37 cellular contexts compared by ENCODE assay signal in genomic region chr6:23465912-23466311, GRCh38.
"Had no signal": no experiment of that assay in that cellular context is flagged by ENCODE, and none has a peak within 500 bp of the region (broad histone marks: within the 10 kb centered on the region; RNA-seq: fewer than 3 reads in every experiment).

No MANE protein-coding gene starts in this region.

- H3K27me3 ChIP-seq: MG63 had no signal

- H3K4me2 ChIP-seq: KMS-11 had no signal

- H3K27ac ChIP-seq: KMS-11 had no signal

- H3K36me3 ChIP-seq: MG63 had no signal

- DNase-seq: Karpas-422, Kasumi-1, KG1, MG63, MM.1S, MV-4-11, NCI-H1048, NCI-H1092, NCI-H1092 treated with DMSO at 0.1 percent for 48 hours, NCI-H1105, NCI-H1105 treated with DMSO at 0.1 percent for 48 hours, NCI-H1417, NCI-H1417 treated with DMSO at 0.1 percent for 48 hours, NCI-H1436, NCI-H1436 treated with DMSO at 0.1 percent for 48 hours, NCI-H146, NCI-H1694, NCI-H1694 treated with DMSO at 0.1 percent for 48 hours, NCI-H187, NCI-H187 treated with DMSO at 0.1 percent for 48 hours, NCI-H1930, NCI-H2029, NCI-H2029 treated with DMSO at 0.1 percent for 48 hours, NCI-H2081, NCI-H2081 treated with DMSO at 0.1 percent for 48 hours, NCI-H2107, NCI-H2171, NCI-H2171 treated with DMSO at 0.1 percent for 48 hours, NCI-H226, NCI-H345, NCI-H446, NCI-H446 treated with DMSO at 0.1 percent for 48 hours, NCI-H510A, NCI-H510A treated with DMSO at 0.1 percent for 48 hours, NCI-H524, NCI-H524 treated with DMSO at 0.1 percent for 48 hours had no signal

- H3K4me3 ChIP-seq: MG63 had no signal

- H3K9me3 ChIP-seq: MG63 had no signal

- H3K9ac ChIP-seq: KMS-11 had no signal
